8 cellular contexts compared by ENCODE assay signal in the genomic region with DNA sequence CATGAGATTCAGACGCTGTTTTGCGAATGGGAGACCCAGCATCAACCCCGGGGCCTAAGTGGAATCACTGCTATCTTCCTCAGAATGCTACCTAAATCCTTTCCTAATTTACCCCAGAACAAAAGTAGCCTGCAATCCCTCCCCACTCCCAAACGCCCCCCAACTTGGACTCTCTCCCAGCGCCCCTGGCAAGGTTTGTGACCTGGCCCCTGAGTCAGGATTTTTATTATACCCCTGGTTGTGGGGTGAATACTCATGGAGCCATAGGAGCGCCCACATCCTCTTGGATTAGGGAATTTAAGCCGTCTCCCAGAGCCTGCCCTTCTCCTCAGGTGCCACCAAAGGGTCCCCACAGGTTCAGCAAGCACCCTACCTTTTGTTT. TPM values are rescaled to one million over a fixed set of nuclear protein-coding genes. Genes with fewer than 3 reads are reported as not detected.
DNase-seq lines count a peak whose midpoint lies in the region; ATAC-seq and TF ChIP-seq lines count a peak whose summit lies in the region.

No MANE protein-coding gene starts in this region.

- no peaks in the 10 kb centered on the region for H3K27me3 ChIP-seq in CD4-positive, alpha-beta T cell (ENCODE audit: control insufficient read depth, insufficient read depth, low read length)
- H3K27me3 ChIP-seq in NT2/D1 (ENCODE audit: insufficient read depth, insufficient read length) (no peaks in the 10 kb centered on the region), neural progenitor cell (no peaks in the 10 kb centered on the region)
- H3K27me3 ChIP-seq in effector memory CD4-positive, alpha-beta T cell (replicated peaks; ENCODE audit: control insufficient read depth, insufficient read depth, low read length, poor library complexity, severe bottlenecking) = no peaks in the 10 kb centered on the region

- H3K36me3 ChIP-seq in NT2/D1 (ENCODE audit: insufficient read depth, insufficient read length, low read length) (peaks cover 22% of the 10 kb centered on the region), neural progenitor cell (no peaks in the 10 kb centered on the region)
- no peaks in the 10 kb centered on the region for H3K36me3 ChIP-seq in effector memory CD4-positive, alpha-beta T cell (ENCODE audit: control insufficient read depth, insufficient read depth, low read length)

- H3K4me3 ChIP-seq in NT2/D1 (ENCODE audit: insufficient read length, low read depth) = peak overlapping the region; percentile 56
- peak overlapping the region; percentile 55 for H3K4me3 ChIP-seq in effector memory CD4-positive, alpha-beta T cell (ENCODE audit: insufficient read depth, low read depth, low read length, poor library complexity, severe bottlenecking)
- peak overlapping the region; percentile 68 for H3K4me3 ChIP-seq in neural progenitor cell

- no peak for ATAC-seq in CD4-positive, alpha-beta T cell (ENCODE audit: poor library complexity)
- ATAC-seq in GM21381 (IDR thresholded peaks at IDR 0.05; ENCODE audit: unreplicated experiment) = no peak

- H3K9me3 ChIP-seq in CD4-positive, alpha-beta T cell (ENCODE audit: control insufficient read depth, low read length) = no peaks in the 10 kb centered on the region
- no peaks in the 10 kb centered on the region for H3K9me3 ChIP-seq in NT2/D1 (ENCODE audit: insufficient read depth, low read length)
- H3K9me3 ChIP-seq in effector memory CD4-positive, alpha-beta T cell (ENCODE audit: control insufficient read depth, low read length) = no peaks in the 10 kb centered on the region
- H3K9me3 ChIP-seq in neural progenitor cell (ENCODE audit: low read depth) = no peaks in the 10 kb centered on the region

- no peaks in the 10 kb centered on the region for H3K9me3 Mint-ChIP-seq in CD4-positive, alpha-beta T cell
- no peaks in the 10 kb centered on the region for H3K9me3 Mint-ChIP-seq in neural progenitor cell

- no peaks in the 10 kb centered on the region for H3K27me3 Mint-ChIP-seq in CD4-positive, alpha-beta T cell
- peaks cover 14% of the 10 kb centered on the region for H3K27me3 Mint-ChIP-seq in neural progenitor cell (ENCODE audit: insufficient read depth, low read depth)

- peak overlapping the region; percentile 94 for H3K27ac Mint-ChIP-seq in CD4-positive, alpha-beta T cell
- H3K27ac Mint-ChIP-seq in neural progenitor cell = peak overlapping the region; percentile 72

- H3F3A ChIP-seq in neural progenitor cell (ENCODE audit: low read depth) = peaks cover 35% of the 10 kb centered on the region

- peak overlapping the region; percentile 94 for H3K4me3 Mint-ChIP-seq in CD4-positive, alpha-beta T cell
- H3K4me3 Mint-ChIP-seq in neural progenitor cell = peak overlapping the region; percentile 97

- H2AFZ ChIP-seq in neural progenitor cell (replicated peaks) = no peak overlapping the region

- no peaks in the 10 kb centered on the region for H4K20me1 ChIP-seq in neural progenitor cell (ENCODE audit: low read depth)

- peaks cover 18% of the 10 kb centered on the region for H3K79me2 ChIP-seq in neural progenitor cell (ENCODE audit: low read depth)

- no peak for DNase-seq in CD4-positive, alpha-beta T cell
- DNase-seq in NT2/D1 (ENCODE audit: low read depth, low spot score) (no peak), neural progenitor cell (ENCODE audit: low spot score) (peak; percentile 8), NCI-H82 (lab: John Stamatoyannopoulos, UW) (no peak), GM19238 (ENCODE audit: insufficient read length, low spot score) (no peak)
- no peak for DNase-seq in effector memory CD4-positive, alpha-beta T cell
- DNase-seq in stimulated activated CD4-positive, alpha-beta T cell treated with anti-CD3 and anti-CD28 coated beads, Interleukin-4, amount 100 ng/mL, for 4 hours = no peak

- H3K36me3 Mint-ChIP-seq in CD4-positive, alpha-beta T cell (ENCODE audit: low read depth) = peaks cover 9% of the 10 kb centered on the region
- H3K36me3 Mint-ChIP-seq in neural progenitor cell = peaks cover 14% of the 10 kb centered on the region

- peaks cover 32% of the 10 kb centered on the region for H3K4me1 Mint-ChIP-seq in CD4-positive, alpha-beta T cell (ENCODE audit: low read depth)
- H3K4me1 Mint-ChIP-seq in neural progenitor cell = peaks cover 40% of the 10 kb centered on the region

- POLR2A ChIA-PET in CD4-positive, alpha-beta T cell (lab: Charles Lee) = interaction anchor here (1.7 kb wide), 1 partner anchor 24 kb away, joined by 50 read pairs; the partner anchor contains the start of gene ESYT1

- peak overlapping the region; percentile 97 for H3K4me2 ChIP-seq in neural progenitor cell

- CTCF ChIA-PET in CD4-positive, alpha-beta T cell (lab: Charles Lee) = no interaction called here

- peak overlapping the region; percentile 85 for H3K9ac ChIP-seq in NT2/D1 (ENCODE audit: insufficient read length, low read depth)
- H3K9ac ChIP-seq in neural progenitor cell = peak overlapping the region; percentile 60

- TF ChIP-seq CTCF in CD4-positive, alpha-beta T cell (IDR thresholded peaks at IDR 0.05) = no peak
- TF ChIP-seq CTCF in neural progenitor cell (IDR thresholded peaks at IDR 0.05) = no peak

- H3K4me1 ChIP-seq in NT2/D1 (ENCODE audit: insufficient read depth, insufficient read length) (peaks cover 5% of the 10 kb centered on the region), neural progenitor cell (peaks cover 19% of the 10 kb centered on the region)
- peaks cover 28% of the 10 kb centered on the region for H3K4me1 ChIP-seq in effector memory CD4-positive, alpha-beta T cell (ENCODE audit: control insufficient read depth, insufficient read depth, low read length, poor library complexity, severe bottlenecking)

- intact Hi-C loops in CD4-positive, alpha-beta T cell (cut with DNase I, micrococcal nuclease) = loop anchor here (2.0 to 5.0 kb wide), 4 partner anchors 16 to 36 kb away; partner anchors contain the start of genes SMARCC2 (in 2 of the 2), RPL41 (in 1 of the 2) and ZC3H10 (in 1 of the 2)

- H3K27ac ChIP-seq in CD4-positive, alpha-beta T cell (ENCODE audit: low read depth, low read length) = no peak overlapping the region
- peak overlapping the region; percentile 88 for H3K27ac ChIP-seq in effector memory CD4-positive, alpha-beta T cell (ENCODE audit: insufficient read depth, low read length, poor library complexity, severe bottlenecking)
- H3K27ac ChIP-seq in neural progenitor cell = no peak overlapping the region

RNA-seq across cellular contexts. Expression of gene MYL6B, which starts 0.4 kb away (rescaled TPM):
- total RNA-seq in CD4-positive, alpha-beta T cell = 1 to 10 TPM; 6.2 to 6.4 TPM
- 131 and 198 TPM in 2 replicates for total RNA-seq in neural progenitor cell (ENCODE audit: low replicate concordance)

RNA-seq across cellular contexts. Expression of gene MYL6, which starts 5.4 kb away (rescaled TPM):
- 100 to 1,000 TPM; 670 to 673 TPM for total RNA-seq in CD4-positive, alpha-beta T cell
- total RNA-seq in neural progenitor cell (ENCODE audit: low replicate concordance) = 1,139 and 1,233 TPM in 2 replicates

RNA-seq across cellular contexts. Expression of gene ESYT1, which starts 24.7 kb away (rescaled TPM):
- total RNA-seq in CD4-positive, alpha-beta T cell = 10 to 100 TPM; 88.5 to 90.3 TPM
- 75.3 and 146 TPM in 2 replicates for total RNA-seq in neural progenitor cell (ENCODE audit: low replicate concordance)

RNA-seq across cellular contexts. Expression of gene ZC3H10, which starts 34.7 kb away (rescaled TPM):
- 1 to 10 TPM; 6.3 to 8.9 TPM for total RNA-seq in CD4-positive, alpha-beta T cell
- 10.3 and 10.8 TPM in 2 replicates for total RNA-seq in neural progenitor cell (ENCODE audit: low replicate concordance)

RNA-seq across cellular contexts. Expression of gene RPL41, which starts 36.3 kb away (rescaled TPM):
- 1,000 to 10,000 TPM; 5,865 to 5,989 TPM for total RNA-seq in CD4-positive, alpha-beta T cell
- 3,372 and 3,805 TPM in 2 replicates for total RNA-seq in neural progenitor cell (ENCODE audit: low replicate concordance)

Comparison
In these comparisons a context has a peak if more than half of its experiments do, and no peak if none do; other contexts are left out.
1. RNA of gene MYL6B, which starts 0.4 kb away (total RNA-seq): 131 to 198 TPM in neural progenitor cell; 6.2 to 6.4 TPM in CD4-positive, alpha-beta T cell; every median in the first group is over 10 times any median in the second.
2. Peak in every context shown above with its lines, with median percentiles within 50 percentile points of each other: H3K4me3 ChIP-seq.